In genomic region chr6:132333639-132334516, GRCh38 we compare ENCODE assay signal across 10 cellular contexts.
A peak's percentile ranks its signal among the peaks of the same experiment; 100 is the strongest.
DNase-seq lines count a peak whose midpoint lies in the region; ATAC-seq and TF ChIP-seq lines count a peak whose summit lies in the region.
"Had no signal": no experiment of that assay in that cellular context is flagged by ENCODE, and none has a peak within 500 bp of the region (broad histone marks: within the 10 kb centered on the region; RNA-seq: fewer than 3 reads in every experiment).

No MANE protein-coding gene starts in this region.

- intact Hi-C loops in A673 (cut with micrococcal nuclease; ENCODE audit: unreplicated experiment) (loop anchor here (2.0 kb wide), 1 partner anchor 17 kb away; no protein-coding TSS in a partner anchor), colonic mucosa (cut with DNase I) (no loop called here)

- no peak overlapping the region for H3K9ac ChIP-seq in colonic mucosa (ENCODE audit: low read depth in 2 of 2, low read length in 2 of 2)

- TF ChIP-seq CTCF in A673 (conservative IDR thresholded peaks at IDR 0.05; ENCODE audit: low read depth, low read length) (no peak), colonic mucosa (IDR thresholded peaks at IDR 0.05) (no peak)

- H3K4me3 ChIP-seq in A673 (ENCODE audit: low read depth, low read length, poor library complexity, severe bottlenecking) (no peak overlapping the region), colonic mucosa (no peak overlapping the region)

- no TSS peak for BruUV-seq in A673 (replicated peaks; lab: Mats Ljungman, UMichigan)

- peaks cover 77% of the 10 kb centered on the region for H3K27me3 ChIP-seq in A673 (replicated peaks; ENCODE audit: insufficient read depth, low read depth, low read length, poor library complexity)
- no peaks in the 10 kb centered on the region for H3K27me3 ChIP-seq in colonic mucosa

- ATAC-seq in left lobe of liver (peak; percentile 97), HG02938 (IDR thresholded peaks at IDR 0.05; ENCODE audit: unreplicated experiment) (no peak), GM21390 (IDR thresholded peaks at IDR 0.05; ENCODE audit: unreplicated experiment) (no peak)

- H3K4me1 ChIP-seq in A673 (ENCODE audit: insufficient read depth, low read length, poor library complexity, severe bottlenecking) (no peaks in the 10 kb centered on the region), colonic mucosa (no peaks in the 10 kb centered on the region)

- H3K27ac ChIP-seq in A673 (ENCODE audit: low read depth, low read length, poor library complexity, severe bottlenecking) (no peak overlapping the region), colonic mucosa (no peak overlapping the region)
- H3K27ac ChIP-seq: C4-2B had no signal

- CTCF ChIA-PET in A673 (lab: Charles Lee), result no interaction called here

- H3K36me3 ChIP-seq in A673 (ENCODE audit: insufficient read depth, low read length, poor library complexity, severe bottlenecking) (no peaks in the 10 kb centered on the region), colonic mucosa (no peaks in the 10 kb centered on the region)

- no peaks in the 10 kb centered on the region for H3K9me3 ChIP-seq in A673 (ENCODE audit: low read depth, low read length, poor library complexity, severe bottlenecking)
- no peaks in the 10 kb centered on the region for H3K9me3 ChIP-seq in colonic mucosa

- POLR2A ChIA-PET in A673 (lab: Charles Lee; ENCODE audit: low non-redundant PET), result no interaction called here

- DNase-seq in A673 (ENCODE audit: low spot score) (peak; percentile 21), HT-29 (ENCODE audit: low spot score) (peak; percentile 76), colonic mucosa (peak; percentile 29), left lobe of liver (ENCODE audit: low spot score) (peak; percentile 58), NOMO-1 (lab: John Stamatoyannopoulos, UW; ENCODE audit: unreplicated experiment in 2 of 2) (no peak), NCI-H446 treated with DMSO at 0.1 percent for 48 hours (lab: John Stamatoyannopoulos, UW) (no peak)
- DNase-seq: stimulated activated CD4-positive, alpha-beta T cell treated with anti-CD3 and anti-CD28 coated beads, Interleukin-2, amount 100 ng/mL, for 48 hours had no signal

Comparison
In these comparisons a context has a peak if more than half of its experiments do, and no peak if none do; other contexts are left out.
1. DNase-seq: peak in A673 (single experiment), HT-29 (single experiment), colonic mucosa (single experiment) and left lobe of liver (single experiment); none in NOMO-1 (0 of 2) and NCI-H446 treated with DMSO at 0.1 percent for 48 hours (single experiment).